Comparison of ENCODE assay signal across 8 cellular contexts in genomic region chr7:103074519-103075336, GRCh38. TPM values are rescaled to one million over a fixed set of nuclear protein-coding genes. Genes with fewer than 3 reads are reported as not detected.
DNase-seq lines count a peak whose midpoint lies in the region; ATAC-seq and TF ChIP-seq lines count a peak whose summit lies in the region.

Gene ARMC10, plus strand, starts transcription at chr7:103075140. Its CDS starts 133 bp downstream, at chr7:103075273.
Gene FBXL13, minus strand, starts transcription at chr7:103074796.

- no peaks in the 10 kb centered on the region for H3K36me3 ChIP-seq in kidney epithelial cell (ENCODE audit: control insufficient read depth, insufficient read depth, low read length)

- H3K27me3 ChIP-seq in kidney epithelial cell (ENCODE audit: control insufficient read depth, insufficient read depth, low read length), result no peaks in the 10 kb centered on the region

- ATAC-seq in GM19035 (IDR thresholded peaks at IDR 0.05; ENCODE audit: unreplicated experiment) (peak; percentile 93), HG03342 (IDR thresholded peaks at IDR 0.05; ENCODE audit: unreplicated experiment) (peak; percentile 90)

- TF ChIP-seq CTCF in kidney epithelial cell (IDR thresholded peaks at IDR 0.05; ENCODE audit: insufficient read depth, low read length, poor library complexity, severe bottlenecking), result no peak

- DNase-seq in AG20443 (ENCODE audit: low spot score) (peak; percentile 96), NCI-H345 (lab: John Stamatoyannopoulos, UW) (peak; percentile 97), cerebellar cortex (ENCODE audit: low spot score) (peak; percentile 91), kidney epithelial cell (ENCODE audit: low read depth) (peak; percentile 67)
- peak; percentile 75 for DNase-seq in activated CD4-positive, CD25-positive, alpha-beta regulatory T cell treated with anti-CD3 and anti-CD28 coated beads, Interleukin-2, amount 50 U/mL, for 16 hours (ENCODE audit: low read depth, low spot score)
- DNase-seq in stimulated activated CD4-positive, alpha-beta T cell treated with anti-CD3 and anti-CD28 coated beads, Interleukin-15, amount 100 ng/mL, for 24 hours, result peak; percentile 94

- H3K4me3 ChIP-seq in kidney epithelial cell (ENCODE audit: low read depth, low read length), result peak within 1 kb of the TSS; percentile 92

RNA-seq across cellular contexts. Expression of gene ARMC10, which starts in this region (rescaled TPM):
- total RNA-seq in kidney epithelial cell, result 26.4 and 34.7 TPM in 2 replicates

RNA-seq across cellular contexts. Expression of gene FBXL13, which starts in this region (rescaled TPM):
- 3.1 and 3.6 TPM in 2 replicates for total RNA-seq in kidney epithelial cell

Comparison
In these comparisons a context has a peak if more than half of its experiments do, and no peak if none do; other contexts are left out.
1. Peak in every context shown above with its lines: DNase-seq, ATAC-seq and H3K4me3 ChIP-seq.